ENCODE assay signal across 1 cellular context in the genomic region with DNA sequence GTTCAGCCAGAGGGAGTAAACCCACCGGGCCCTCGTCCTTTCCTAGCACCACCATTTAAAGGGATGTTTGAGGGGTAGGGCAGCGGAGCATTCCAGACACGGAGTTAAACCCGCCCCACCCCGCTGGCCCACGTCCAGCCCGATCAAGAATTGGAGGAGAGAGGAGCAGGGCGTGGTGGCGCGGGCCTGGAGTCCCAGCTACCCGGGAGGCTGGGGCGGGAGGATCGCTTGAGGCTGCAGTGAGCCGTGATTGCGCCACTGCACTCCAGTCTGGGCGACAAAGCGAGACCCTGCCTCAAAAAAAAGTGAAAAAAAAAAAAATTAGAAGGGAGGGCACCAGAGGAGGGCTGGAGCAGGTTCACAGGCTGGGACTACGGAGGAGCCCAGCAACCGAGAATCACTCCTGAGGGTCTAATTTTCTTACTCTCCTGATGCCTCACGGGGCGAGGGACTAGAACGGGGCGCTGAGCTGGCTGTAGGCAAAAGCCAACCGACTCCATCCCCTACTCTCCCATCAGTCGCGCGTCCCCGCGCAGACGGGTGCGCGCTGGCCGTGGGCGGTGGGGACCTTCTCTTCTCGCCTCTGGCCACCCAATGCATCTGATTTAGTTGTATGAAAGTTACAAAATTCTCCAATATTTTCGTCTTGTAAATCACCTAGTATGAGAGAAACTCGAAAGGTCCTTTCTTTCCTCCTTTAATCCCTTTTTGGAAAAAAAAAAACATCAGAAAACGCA.
TF ChIP-seq lines count a peak whose summit lies in the region.

No MANE protein-coding gene starts in this region.

TF ChIP-seq in GM12878, 131 proteins besides CTCF, POLR2A, EP300 and RAD21 (continues in another document):
- no peak for TF ChIP-seq STAT3 (IDR thresholded peaks at IDR 0.05; ENCODE audit: low read depth, low read length)
- no peak for TF ChIP-seq TCF7 (IDR thresholded peaks at IDR 0.05; ENCODE audit: borderline replicate concordance)
- no peak for TF ChIP-seq SP1 (IDR thresholded peaks at IDR 0.05; ENCODE audit: low read depth, low read length)
- peak; percentile 64 for TF ChIP-seq TAF1 (IDR thresholded peaks at IDR 0.05; ENCODE audit: borderline replicate concordance, low read depth, low read length)
- TF ChIP-seq SMARCA5 (IDR thresholded peaks at IDR 0.05) = no peak
- peak; percentile 61 for TF ChIP-seq YY1 (IDR thresholded peaks at IDR 0.05; ENCODE audit: low read depth, low read length)
- no peak for TF ChIP-seq TCF3 (IDR thresholded peaks at IDR 0.05; ENCODE audit: borderline replicate concordance, insufficient read depth, low read depth, low read length)
- no peak for TF ChIP-seq CHD2 (IDR thresholded peaks at IDR 0.05; ENCODE audit: borderline replicate concordance, low read depth, low read length)
- no peak for TF ChIP-seq FOS (IDR thresholded peaks at IDR 0.05; ENCODE audit: borderline replicate concordance, extremely low read depth, insufficient read length)
- no peak for TF ChIP-seq USF2 (IDR thresholded peaks at IDR 0.05; ENCODE audit: borderline replicate concordance, low read depth, low read length)
- TF ChIP-seq ATF7 (IDR thresholded peaks at IDR 0.05; ENCODE audit: low read depth) = no peak
- TF ChIP-seq, protein P1, sequence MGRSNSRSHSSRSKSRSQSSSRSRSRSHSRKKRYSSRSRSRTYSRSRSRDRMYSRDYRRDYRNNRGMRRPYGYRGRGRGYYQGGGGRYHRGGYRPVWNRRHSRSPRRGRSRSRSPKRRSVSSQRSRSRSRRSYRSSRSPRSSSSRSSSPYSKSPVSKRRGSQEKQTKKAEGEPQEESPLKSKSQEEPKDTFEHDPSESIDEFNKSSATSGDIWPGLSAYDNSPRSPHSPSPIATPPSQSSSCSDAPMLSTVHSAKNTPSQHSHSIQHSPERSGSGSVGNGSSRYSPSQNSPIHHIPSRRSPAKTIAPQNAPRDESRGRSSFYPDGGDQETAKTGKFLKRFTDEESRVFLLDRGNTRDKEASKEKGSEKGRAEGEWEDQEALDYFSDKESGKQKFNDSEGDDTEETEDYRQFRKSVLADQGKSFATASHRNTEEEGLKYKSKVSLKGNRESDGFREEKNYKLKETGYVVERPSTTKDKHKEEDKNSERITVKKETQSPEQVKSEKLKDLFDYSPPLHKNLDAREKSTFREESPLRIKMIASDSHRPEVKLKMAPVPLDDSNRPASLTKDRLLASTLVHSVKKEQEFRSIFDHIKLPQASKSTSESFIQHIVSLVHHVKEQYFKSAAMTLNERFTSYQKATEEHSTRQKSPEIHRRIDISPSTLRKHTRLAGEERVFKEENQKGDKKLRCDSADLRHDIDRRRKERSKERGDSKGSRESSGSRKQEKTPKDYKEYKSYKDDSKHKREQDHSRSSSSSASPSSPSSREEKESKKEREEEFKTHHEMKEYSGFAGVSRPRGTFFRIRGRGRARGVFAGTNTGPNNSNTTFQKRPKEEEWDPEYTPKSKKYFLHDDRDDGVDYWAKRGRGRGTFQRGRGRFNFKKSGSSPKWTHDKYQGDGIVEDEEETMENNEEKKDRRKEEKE (IDR thresholded peaks at IDR 0.05) = no peak
- TF ChIP-seq KDM1A (IDR thresholded peaks at IDR 0.05; ENCODE audit: borderline replicate concordance) = no peak
- TF ChIP-seq, protein P2, sequence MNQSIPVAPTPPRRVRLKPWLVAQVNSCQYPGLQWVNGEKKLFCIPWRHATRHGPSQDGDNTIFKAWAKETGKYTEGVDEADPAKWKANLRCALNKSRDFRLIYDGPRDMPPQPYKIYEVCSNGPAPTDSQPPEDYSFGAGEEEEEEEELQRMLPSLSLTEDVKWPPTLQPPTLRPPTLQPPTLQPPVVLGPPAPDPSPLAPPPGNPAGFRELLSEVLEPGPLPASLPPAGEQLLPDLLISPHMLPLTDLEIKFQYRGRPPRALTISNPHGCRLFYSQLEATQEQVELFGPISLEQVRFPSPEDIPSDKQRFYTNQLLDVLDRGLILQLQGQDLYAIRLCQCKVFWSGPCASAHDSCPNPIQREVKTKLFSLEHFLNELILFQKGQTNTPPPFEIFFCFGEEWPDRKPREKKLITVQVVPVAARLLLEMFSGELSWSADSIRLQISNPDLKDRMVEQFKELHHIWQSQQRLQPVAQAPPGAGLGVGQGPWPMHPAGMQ (IDR thresholded peaks at IDR 0.05; ENCODE audit: borderline replicate concordance) = peak; percentile 88
- TF ChIP-seq HDAC2 (IDR thresholded peaks at IDR 0.05) = no peak
- no peak for TF ChIP-seq ZNF687 (IDR thresholded peaks at IDR 0.05)
- TF ChIP-seq TARDBP (IDR thresholded peaks at IDR 0.05; ENCODE audit: borderline replicate concordance) = no peak
- TF ChIP-seq HSF1 (IDR thresholded peaks at IDR 0.05; ENCODE audit: low read depth, low read length) = no peak
- TF ChIP-seq SUPT20H (IDR thresholded peaks at IDR 0.05; ENCODE audit: borderline replicate concordance, control insufficient read depth, low read depth, low read length) = no peak
- TF ChIP-seq, protein P3, sequence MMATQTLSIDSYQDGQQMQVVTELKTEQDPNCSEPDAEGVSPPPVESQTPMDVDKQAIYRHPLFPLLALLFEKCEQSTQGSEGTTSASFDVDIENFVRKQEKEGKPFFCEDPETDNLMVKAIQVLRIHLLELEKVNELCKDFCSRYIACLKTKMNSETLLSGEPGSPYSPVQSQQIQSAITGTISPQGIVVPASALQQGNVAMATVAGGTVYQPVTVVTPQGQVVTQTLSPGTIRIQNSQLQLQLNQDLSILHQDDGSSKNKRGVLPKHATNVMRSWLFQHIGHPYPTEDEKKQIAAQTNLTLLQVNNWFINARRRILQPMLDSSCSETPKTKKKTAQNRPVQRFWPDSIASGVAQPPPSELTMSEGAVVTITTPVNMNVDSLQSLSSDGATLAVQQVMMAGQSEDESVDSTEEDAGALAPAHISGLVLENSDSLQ (IDR thresholded peaks at IDR 0.05) = no peak
- TF ChIP-seq CREB1 (IDR thresholded peaks at IDR 0.05; ENCODE audit: low read depth) = no peak
- TF ChIP-seq ASH2L (IDR thresholded peaks at IDR 0.05; ENCODE audit: borderline replicate concordance, low read depth) = no peak
- TF ChIP-seq WRNIP1 (IDR thresholded peaks at IDR 0.05; ENCODE audit: borderline replicate concordance, low read depth, low read length) = no peak
- peak; percentile 82 for TF ChIP-seq MYB (IDR thresholded peaks at IDR 0.05; ENCODE audit: borderline replicate concordance, low read depth, low read length)
- peak; percentile 3 for TF ChIP-seq SKIL (IDR thresholded peaks at IDR 0.05; ENCODE audit: low read depth, poor library complexity, severe bottlenecking)
- TF ChIP-seq ZNF217 (IDR thresholded peaks at IDR 0.05) = no peak
- no peak for TF ChIP-seq NFYA (IDR thresholded peaks at IDR 0.05; ENCODE audit: borderline replicate concordance, low read depth, low read length)
- TF ChIP-seq RB1 (IDR thresholded peaks at IDR 0.05; ENCODE audit: borderline replicate concordance) = no peak
- TF ChIP-seq YBX1 (IDR thresholded peaks at IDR 0.05) = no peak
- TF ChIP-seq, protein P4, sequence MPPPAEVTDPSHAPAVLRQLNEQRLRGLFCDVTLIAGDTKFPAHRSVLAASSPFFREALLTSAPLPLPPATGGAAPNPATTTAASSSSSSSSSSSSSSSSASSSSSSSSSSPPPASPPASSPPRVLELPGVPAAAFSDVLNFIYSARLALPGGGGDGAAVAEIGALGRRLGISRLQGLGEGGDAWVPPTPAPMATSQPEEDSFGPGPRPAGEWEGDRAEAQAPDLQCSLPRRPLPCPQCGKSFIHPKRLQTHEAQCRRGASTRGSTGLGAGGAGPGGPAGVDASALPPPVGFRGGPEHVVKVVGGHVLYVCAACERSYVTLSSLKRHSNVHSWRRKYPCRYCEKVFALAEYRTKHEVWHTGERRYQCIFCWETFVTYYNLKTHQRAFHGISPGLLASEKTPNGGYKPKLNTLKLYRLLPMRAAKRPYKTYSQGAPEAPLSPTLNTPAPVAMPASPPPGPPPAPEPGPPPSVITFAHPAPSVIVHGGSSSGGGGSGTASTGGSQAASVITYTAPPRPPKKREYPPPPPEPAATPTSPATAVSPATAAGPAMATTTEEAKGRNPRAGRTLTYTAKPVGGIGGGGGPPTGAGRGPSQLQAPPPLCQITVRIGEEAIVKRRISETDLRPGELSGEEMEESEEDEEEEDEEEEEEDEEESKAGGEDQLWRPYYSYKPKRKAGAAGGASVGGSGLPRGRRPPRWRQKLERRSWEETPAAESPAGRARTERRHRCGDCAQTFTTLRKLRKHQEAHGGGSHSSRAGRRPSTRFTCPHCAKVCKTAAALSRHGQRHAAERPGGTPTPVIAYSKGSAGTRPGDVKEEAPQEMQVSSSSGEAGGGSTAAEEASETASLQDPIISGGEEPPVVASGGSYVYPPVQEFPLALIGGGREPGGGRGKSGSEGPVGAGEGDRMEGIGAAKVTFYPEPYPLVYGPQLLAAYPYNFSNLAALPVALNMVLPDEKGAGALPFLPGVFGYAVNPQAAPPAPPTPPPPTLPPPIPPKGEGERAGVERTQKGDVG (CRISPR knock-in tag; IDR thresholded peaks at IDR 0.05) = no peak
- TF ChIP-seq BMI1 (IDR thresholded peaks at IDR 0.05; ENCODE audit: borderline replicate concordance) = no peak
- no peak for TF ChIP-seq CREM (IDR thresholded peaks at IDR 0.05; ENCODE audit: low read depth)
- TF ChIP-seq BCL11A (IDR thresholded peaks at IDR 0.05; ENCODE audit: low read depth, low read length) = no peak
- TF ChIP-seq ESRRA (IDR thresholded peaks at IDR 0.05; ENCODE audit: low read length) = no peak
- TF ChIP-seq NBN (IDR thresholded peaks at IDR 0.05) = peak; percentile 47; the same call in 1 of the 2 replicates
- no peak for TF ChIP-seq RFX5 (IDR thresholded peaks at IDR 0.05; ENCODE audit: low read depth, low read length)
